In genomic region chr4:81715746-81716145, GRCh38 we compare ENCODE assay signal across 6 cellular contexts.
DNase-seq lines count a peak whose midpoint lies in the region; FAIRE-seq and TF ChIP-seq lines count a peak whose summit lies in the region.
"Not testable (repeated sequence)": the region's sequence is repeated elsewhere in the genome, so short reads cannot be mapped to it uniquely, and the experiment has no call there.

No MANE protein-coding gene starts in this region.

- H2BK15ac ChIP-seq in H1 (ENCODE audit: low read length); neuronal stem cell (ENCODE audit: low read length): not testable (repeated sequence)

- H2BK12ac ChIP-seq in H1 (ENCODE audit: low read depth, low read length): 0 out of 2 replicates have a peak overlapping the region, but pooled peaks have one; percentile 50
- H2BK12ac ChIP-seq in neuronal stem cell (ENCODE audit: low read length): not testable (repeated sequence)

- not testable (repeated sequence) for H2AFZ ChIP-seq in OCI-LY7 (ENCODE audit: low read length); H1 (ENCODE audit: low read length)
- peak overlapping the region; percentile 61 for H2AFZ ChIP-seq in neuronal stem cell (ENCODE audit: low read length)

- TF ChIP-seq CTCF in GM12872 (IDR thresholded peaks at IDR 0.05; ENCODE audit: insufficient read depth, low read depth, low read length) (0 out of 3 replicates have a peak, but pooled peaks have one; percentile 3), OCI-LY7 (conservative IDR thresholded peaks at IDR 0.05; ENCODE audit: low read length) (0 out of 2 replicates have a peak, but pooled peaks have one; percentile 17)
- not testable (repeated sequence) for TF ChIP-seq CTCF in H1 (IDR thresholded peaks at IDR 0.05; ENCODE audit: control extremely low read depth in 1 of 3, insufficient read depth in 1 of 3, low read depth in 1 of 3, low read length in 3 of 3)

- H2AK5ac ChIP-seq in H1 (ENCODE audit: low read depth, low read length); neuronal stem cell (ENCODE audit: low read depth, low read length): not testable (repeated sequence)

- not testable (repeated sequence) for H3K4ac ChIP-seq in H1 (replicated peaks; ENCODE audit: insufficient read length, low read depth, low read length); neuronal stem cell (ENCODE audit: low read length)

- CTCF ChIA-PET in OCI-LY7 (lab: Charles Lee; ENCODE audit: unreplicated experiment): not testable (repeated sequence)
- CTCF ChIA-PET in H1 (lab: Charles Lee; ENCODE audit: partially characterized antibody): interaction anchor here (1.1 to 1.7 kb wide), 2 partner anchors 9 to 198 kb away, joined by 3 to 7 read pairs; no protein-coding TSS in a partner anchor

- H2BK120ac ChIP-seq in H1 (replicated peaks; ENCODE audit: low read depth, low read length); neuronal stem cell (ENCODE audit: low read depth, low read length): not testable (repeated sequence)

- not testable (repeated sequence) for H4K20me1 ChIP-seq in OCI-LY7 (ENCODE audit: insufficient read depth, low read length); H1 (replicated peaks in 1 of 2; ENCODE audit: control insufficient read depth in 1 of 2, insufficient read depth in 2 of 2, low read length in 2 of 2)

- not testable (repeated sequence) for TF ChIP-seq POLR2A in H1 (IDR thresholded peaks at IDR 0.05; ENCODE audit: control extremely low read depth in 1 of 2, low read depth in 2 of 2, low read length in 2 of 2)

- not testable (repeated sequence) for H2BK5ac ChIP-seq in H1 (ENCODE audit: low read depth, low read length)
- H2BK5ac ChIP-seq in neuronal stem cell (ENCODE audit: low read length): peak overlapping the region; percentile 82

- DNase-seq in NCI-H146 (lab: John Stamatoyannopoulos, UW): peak; percentile 54
- not testable (repeated sequence) for DNase-seq in OCI-LY7 (ENCODE audit: low spot score); H1 (ENCODE audit: low read depth in 1 of 2, low spot score in 2 of 2); neuronal stem cell (ENCODE audit: low spot score)

- H3K27ac ChIP-seq in OCI-LY7 (ENCODE audit: low read depth, low read length, poor library complexity, severe bottlenecking); H1 (ENCODE audit: low read depth, low read length); neuronal stem cell (replicated peaks; ENCODE audit: low read length): not testable (repeated sequence)

- not testable (repeated sequence) for H3K36me3 ChIP-seq in OCI-LY7 (ENCODE audit: insufficient read depth, low read length); H1 (ENCODE audit: control insufficient read depth in 2 of 4, insufficient read depth in 4 of 4, low read length in 3 of 4); iPS-15b (ENCODE audit: control insufficient read depth, insufficient read depth, low read length); neuronal stem cell (replicated peaks in 1 of 2; ENCODE audit: control insufficient read depth in 2 of 2, insufficient read depth in 2 of 2, low read length in 2 of 2)

- peaks cover 14% of the 10 kb centered on the region for H3K4me1 ChIP-seq in OCI-LY7 (ENCODE audit: insufficient read depth, low read length, poor library complexity, severe bottlenecking)
- H3K4me1 ChIP-seq in H1 (replicated peaks in 1 of 4; ENCODE audit: control insufficient read depth in 3 of 4, insufficient read depth in 4 of 4, low read length in 3 of 4); iPS-15b (ENCODE audit: control insufficient read depth, insufficient read depth, low read length): not testable (repeated sequence)
- H3K4me1 ChIP-seq in neuronal stem cell (ENCODE audit: control insufficient read depth in 2 of 2, insufficient read depth in 1 of 2, low read depth in 1 of 2, low read length in 2 of 2): peaks cover 0 to 17% of the 10 kb centered on the region in 2 donors

- not testable (repeated sequence) for H3K9ac ChIP-seq in H1 (replicated peaks in 1 of 4; ENCODE audit: extremely low read depth in 1 of 4, low read depth in 3 of 4, low read length in 3 of 4); iPS-15b (ENCODE audit: low read depth, low read length); neuronal stem cell (ENCODE audit: low read depth, low read length, poor library complexity)

- FAIRE-seq in H1 (lab: Jason Lieb, UNC): not testable (repeated sequence)

- not testable (repeated sequence) for H3K14ac ChIP-seq in H1 (ENCODE audit: insufficient read length); neuronal stem cell (ENCODE audit: low read length)

- H3K56ac ChIP-seq in H1 (replicated peaks; ENCODE audit: insufficient read length, low read depth, low read length): not testable (repeated sequence)

- WGBS in H1 (ENCODE audit: extremely low coverage in 1 of 2, insufficient coverage in 1 of 2, insufficient read length in 1 of 2, insufficient replicate concordance in 2 of 2, low coverage in 1 of 2, low lambda C conversion rate in 2 of 2, missing lambda C conversion rate in 1 of 2), 2 experiments: 68% methylated on average over 4 of the region's 5 CpGs; no CpG with 5 or more reads in 1 of the 2 experiments
- no CpG with 5 or more reads among the region's 5 CpGs for WGBS in neuronal stem cell (ENCODE audit: extremely low coverage in 2 of 2, insufficient read length in 2 of 2, insufficient replicate concordance in 1 of 2), 2 donors

- not testable (repeated sequence) for H4K5ac ChIP-seq in H1 (ENCODE audit: insufficient read length, low read depth, low read length)

- H3K18ac ChIP-seq in H1 (ENCODE audit: extremely low read depth, low read length): not testable (repeated sequence)
- H3K18ac ChIP-seq in neuronal stem cell (ENCODE audit: low read length): peak overlapping the region; percentile 87

- intact Hi-C loops in OCI-LY7 (cut with micrococcal nuclease; ENCODE audit: unreplicated experiment): not testable (repeated sequence)

- H2BK20ac ChIP-seq in H1 (ENCODE audit: low read length): not testable (repeated sequence)

- not testable (repeated sequence) for H3K9me2 ChIP-seq in OCI-LY7 (ENCODE audit: insufficient read depth, low read length)

- H3K4me3 ChIP-seq in OCI-LY7 (ENCODE audit: low read depth, low read length, poor library complexity, severe bottlenecking); H1 (ENCODE audit: extremely low read depth in 1 of 4, insufficient read depth in 2 of 4, low read depth in 3 of 4, low read length in 4 of 4); neuronal stem cell (ENCODE audit: low read length in 2 of 2): not testable (repeated sequence)
- H3K4me3 ChIP-seq in iPS-15b (ENCODE audit: low read depth, low read length): peak overlapping the region; percentile 30

- H3K23me2 ChIP-seq in H1 (ENCODE audit: low read depth, low read length): not testable (repeated sequence)

- H3K9me3 ChIP-seq in OCI-LY7 (ENCODE audit: low read length); H1 (ENCODE audit: insufficient read depth in 2 of 2, low read depth in 1 of 2, low read length in 1 of 2); iPS-15b (ENCODE audit: control insufficient read depth, insufficient read depth, low read length); neuronal stem cell (replicated peaks in 1 of 2; ENCODE audit: control insufficient read depth in 2 of 2, insufficient read depth in 1 of 2, low read depth in 1 of 2, low read length in 2 of 2): not testable (repeated sequence)

- POLR2A ChIA-PET in OCI-LY7 (lab: Charles Lee): interaction anchor here (1.6 kb wide), 1 partner anchor 9 kb away, joined by 5 read pairs; no protein-coding TSS in a partner anchor
- POLR2A ChIA-PET in H1 (lab: Charles Lee; ENCODE audit: partially characterized antibody): not testable (repeated sequence)

- H3K27me3 ChIP-seq in H1 (replicated peaks in 1 of 4; ENCODE audit: control insufficient read depth in 3 of 4, extremely low read depth in 1 of 4, insufficient read depth in 3 of 4, low read length in 3 of 4); iPS-15b (ENCODE audit: control insufficient read depth, insufficient read depth, low read length); neuronal stem cell (ENCODE audit: control insufficient read depth in 3 of 3, insufficient read depth in 3 of 3, low read depth in 1 of 3, low read length in 3 of 3): not testable (repeated sequence)

- H4K91ac ChIP-seq in H1 (replicated peaks; ENCODE audit: insufficient read length, low read length); neuronal stem cell (ENCODE audit: low read depth, low read length, poor library complexity): not testable (repeated sequence)

- peak overlapping the region; percentile 57; the same call in 1 of the 2 replicates for H4K8ac ChIP-seq in H1 (ENCODE audit: extremely low read depth, insufficient read depth, low read length)
- not testable (repeated sequence) for H4K8ac ChIP-seq in neuronal stem cell (ENCODE audit: low read depth, low read length)

- not testable (repeated sequence) for H3K79me2 ChIP-seq in OCI-LY7 (ENCODE audit: insufficient read depth, low read depth, low read length); H1 (ENCODE audit: control insufficient read depth in 1 of 2, insufficient read depth in 2 of 2, low read length in 2 of 2)

- BruUV-seq in OCI-LY7 (replicated peaks; lab: Mats Ljungman, UMichigan): not testable (repeated sequence)

- H3K23ac ChIP-seq in H1 (ENCODE audit: insufficient read length); neuronal stem cell (ENCODE audit: low read depth, low read length, poor library complexity): not testable (repeated sequence)

- 0 out of 4 replicates have a peak, but pooled peaks of 1 of the 2 experiments have one; percentile 1 for TF ChIP-seq RAD21 in H1 (IDR thresholded peaks at IDR 0.05 in 1 of 2, conservative IDR thresholded peaks at IDR 0.05 in 1 of 2; ENCODE audit: low read depth in 2 of 2, low read length in 2 of 2)

- H3K79me1 ChIP-seq in H1 (ENCODE audit: low read depth, low read length); neuronal stem cell (ENCODE audit: low read depth, low read length): not testable (repeated sequence)

- TF ChIP-seq EP300 in H1 (IDR thresholded peaks at IDR 0.05; ENCODE audit: borderline replicate concordance in 1 of 2, low read depth in 2 of 2, low read length in 2 of 2): not testable (repeated sequence)

- not testable (repeated sequence) for H3K4me2 ChIP-seq in OCI-LY7 (ENCODE audit: low read length)
- H3K4me2 ChIP-seq in H1 (ENCODE audit: insufficient read depth in 1 of 2, low read depth in 2 of 2, low read length in 2 of 2): peak overlapping the region in 1 of 2 experiments; percentile 54; a peak in 1 of 4 replicates
- H3K4me2 ChIP-seq in neuronal stem cell (ENCODE audit: insufficient read depth, low read length, poor library complexity, severe bottlenecking): peak overlapping the region; percentile 14
